Comparison of ENCODE assay signal across 19 cellular contexts in the genomic region with DNA sequence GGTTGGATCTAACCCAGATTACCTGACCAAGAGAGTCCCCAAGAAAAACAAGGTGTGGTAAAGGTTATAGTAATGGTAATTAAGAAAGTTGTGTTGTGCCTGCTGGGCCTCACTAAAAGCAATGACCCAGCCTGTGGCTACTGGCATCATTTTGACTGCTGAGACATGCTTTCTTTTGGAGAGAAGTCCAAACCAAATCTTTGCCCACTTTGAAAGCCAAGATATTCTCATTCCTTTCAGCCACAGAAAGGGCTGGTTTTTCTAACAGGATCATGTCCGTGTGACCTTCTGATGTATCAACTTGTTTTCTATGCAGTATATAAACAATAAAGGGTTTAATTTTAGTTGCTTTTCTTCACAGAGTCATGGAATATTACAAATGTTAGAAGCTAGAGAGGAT.
DNase-seq lines count a peak whose midpoint lies in the region; ATAC-seq, FAIRE-seq and TF ChIP-seq lines count a peak whose summit lies in the region.
"Had no signal": no experiment of that assay in that cellular context is flagged by ENCODE, and none has a peak within 500 bp of the region (broad histone marks: within the 10 kb centered on the region; RNA-seq: fewer than 3 reads in every experiment).

No MANE protein-coding gene starts in this region.

- H2BK5ac ChIP-seq in H1 (ENCODE audit: low read depth, low read length), result no peak overlapping the region

- no peak overlapping the region for H2BK120ac ChIP-seq in H1 (replicated peaks; ENCODE audit: low read depth, low read length)

- no peak overlapping the region for H3K4me3 ChIP-seq in CD4-positive, alpha-beta memory T cell (ENCODE audit: low read length in 2 of 2)
- no peak overlapping the region for H3K4me3 ChIP-seq in Panc1 (ENCODE audit: low read depth in 2 of 2, low read length in 2 of 2)
- H3K4me3 ChIP-seq in H1 (ENCODE audit: extremely low read depth in 1 of 4, insufficient read depth in 2 of 4, low read depth in 3 of 4, low read length in 4 of 4), result no peak overlapping the region
- no peak overlapping the region for H3K4me3 ChIP-seq in skeletal muscle satellite cell (ENCODE audit: low read length)
- no peak overlapping the region for H3K4me3 ChIP-seq in neural progenitor cell
- H3K4me3 ChIP-seq in body of pancreas, result no peak overlapping the region

- intact Hi-C loops in CD4-positive, alpha-beta memory T cell (cut with micrococcal nuclease), result no loop called here
- intact Hi-C loops in Panc1 (cut with micrococcal nuclease; ENCODE audit: unreplicated experiment), result no loop called here
- intact Hi-C loops in body of pancreas (cut with DNase I), result no loop called here

- no peak overlapping the region for H3K9ac ChIP-seq in H1 (replicated peaks in 1 of 4; ENCODE audit: extremely low read depth in 1 of 4, low read depth in 3 of 4, low read length in 3 of 4)
- no peak overlapping the region for H3K9ac ChIP-seq in skeletal muscle satellite cell (ENCODE audit: low read depth, low read length)
- no peak overlapping the region for H3K9ac ChIP-seq in neural progenitor cell
- H3K9ac ChIP-seq: SK-N-SH had no signal

- no peak overlapping the region for H3K4ac ChIP-seq in H1 (replicated peaks; ENCODE audit: insufficient read length, low read depth, low read length)

- no peaks in the 10 kb centered on the region for H4K20me1 ChIP-seq in H1 (replicated peaks in 1 of 2; ENCODE audit: control insufficient read depth in 1 of 2, insufficient read depth in 2 of 2, low read length in 2 of 2)
- no peaks in the 10 kb centered on the region for H4K20me1 ChIP-seq in neural progenitor cell (ENCODE audit: low read depth)

- H2BK20ac ChIP-seq in H1 (ENCODE audit: low read length), result no peak overlapping the region

- TF ChIP-seq EP300 in H1 (IDR thresholded peaks at IDR 0.05; ENCODE audit: borderline replicate concordance in 1 of 2, low read depth in 2 of 2, low read length in 2 of 2), result no peak

- H3F3A ChIP-seq in neural progenitor cell (ENCODE audit: low read depth), result peaks cover 5% of the 10 kb centered on the region

- CTCF ChIA-PET in CD4-positive, alpha-beta memory T cell (lab: Charles Lee; ENCODE audit: partially characterized antibody), result interaction anchor here (1.0 to 1.1 kb wide), 2 partner anchors 31 to 40 kb away, joined by 3 read pairs; no protein-coding TSS in a partner anchor
- CTCF ChIA-PET in Panc1 (lab: Charles Lee) (no interaction called here), H1 (lab: Charles Lee; ENCODE audit: partially characterized antibody) (interaction anchor here (0.5 kb wide), 1 partner anchor 65 kb away, joined by 4 read pairs; no protein-coding TSS in a partner anchor)

- H3K79me2 ChIP-seq in H1 (ENCODE audit: control insufficient read depth in 1 of 2, insufficient read depth in 2 of 2, low read length in 2 of 2), result no peaks in the 10 kb centered on the region
- H3K79me2 ChIP-seq in neural progenitor cell (ENCODE audit: low read depth), result no peaks in the 10 kb centered on the region

- ATAC-seq in Panc1 (no peak), body of pancreas (no peak)
- ATAC-seq: activated CD4-positive, CD25-positive, alpha-beta regulatory T cell treated with anti-CD3 and anti-CD28 coated beads, Interleukin-2, amount 50 U/mL, for 24 hours; activated naive CD8-positive, alpha-beta T cell treated with anti-CD3 and anti-CD28 coated beads, Interleukin-2, amount 50 U/mL, for 24 hours; PC-3 had no signal

- peak overlapping the region in 6 of 7 donors; percentile 73 to 91 (median 84) for H3K27ac Mint-ChIP-seq in CD4-positive, alpha-beta memory T cell
- no peak overlapping the region for H3K27ac Mint-ChIP-seq in neural progenitor cell
- H3K27ac Mint-ChIP-seq: activated naive CD8-positive, alpha-beta T cell treated with anti-CD3 and anti-CD28 coated beads, Interleukin-2, amount 50 U/mL, for 24 hours had no signal

- H3K9me3 ChIP-seq in CD4-positive, alpha-beta memory T cell (ENCODE audit: control insufficient read depth in 1 of 2, low read length in 2 of 2), result no peaks in the 10 kb centered on the region
- H3K9me3 ChIP-seq in Panc1 (ENCODE audit: control insufficient read depth, insufficient read depth, low read depth, low read length) (no peaks in the 10 kb centered on the region), H1 (ENCODE audit: insufficient read depth in 2 of 2, low read depth in 1 of 2, low read length in 1 of 2) (no peaks in the 10 kb centered on the region), skeletal muscle satellite cell (replicated peaks; ENCODE audit: low read length) (no peaks in the 10 kb centered on the region), neural progenitor cell (ENCODE audit: low read depth) (no peaks in the 10 kb centered on the region), body of pancreas (no peaks in the 10 kb centered on the region)
- H3K9me3 ChIP-seq: Caco-2, SK-N-SH had no signal

- 82% methylated on average over 1 of the region's 1 CpG; no CpG with 5 or more reads in 1 of the 2 experiments for WGBS in H1 (ENCODE audit: extremely low coverage in 1 of 2, insufficient coverage in 1 of 2, insufficient read length in 1 of 2, insufficient replicate concordance in 2 of 2, low coverage in 1 of 2, low lambda C conversion rate in 2 of 2, missing lambda C conversion rate in 1 of 2), 2 experiments
- WGBS in body of pancreas, 2 donors, result 79 to 88% methylated on average over 1 of the region's 1 CpG

- no peak overlapping the region for H3K56ac ChIP-seq in H1 (replicated peaks; ENCODE audit: insufficient read length, low read depth, low read length)

- no peak overlapping the region for H2AK5ac ChIP-seq in H1 (ENCODE audit: low read depth, low read length)

- H2BK12ac ChIP-seq in H1 (ENCODE audit: low read depth, low read length), result no peak overlapping the region

- no peaks in the 10 kb centered on the region for H3K27me3 Mint-ChIP-seq in CD4-positive, alpha-beta memory T cell
- H3K27me3 Mint-ChIP-seq in neural progenitor cell (ENCODE audit: insufficient read depth, low read depth), result peaks cover 2% of the 10 kb centered on the region
- H3K27me3 Mint-ChIP-seq: activated naive CD8-positive, alpha-beta T cell treated with anti-CD3 and anti-CD28 coated beads, Interleukin-2, amount 50 U/mL, for 24 hours had no signal

- H3K23ac ChIP-seq in H1 (ENCODE audit: insufficient read length), result no peak overlapping the region

- no peak for TF ChIP-seq RAD21 in H1 (IDR thresholded peaks at IDR 0.05 in 1 of 2, conservative IDR thresholded peaks at IDR 0.05 in 1 of 2; ENCODE audit: low read depth in 2 of 2, low read length in 2 of 2)

- H3K36me3 Mint-ChIP-seq in CD4-positive, alpha-beta memory T cell, result no peaks in the 10 kb centered on the region
- H3K36me3 Mint-ChIP-seq in neural progenitor cell, result peaks cover 3% of the 10 kb centered on the region

- TF ChIP-seq CTCF in Panc1 (IDR thresholded peaks at IDR 0.05) (no peak), H1 (IDR thresholded peaks at IDR 0.05; ENCODE audit: control extremely low read depth in 1 of 3, insufficient read depth in 1 of 3, low read depth in 1 of 3, low read length in 3 of 3) (no peak), neural progenitor cell (IDR thresholded peaks at IDR 0.05) (no peak), body of pancreas (IDR thresholded peaks at IDR 0.05) (no peak)

- in situ Hi-C loops in Panc1 (cut with HindIII; ENCODE audit: low pct_unique_long_range_greater_than_20kb, low sequenced_read_pairs), result no loop called here

- H4K91ac ChIP-seq in H1 (replicated peaks; ENCODE audit: insufficient read length, low read length), result no peak overlapping the region

- H3K23me2 ChIP-seq in H1 (ENCODE audit: low read depth, low read length), result no peaks in the 10 kb centered on the region

- POLR2A ChIA-PET in CD4-positive, alpha-beta memory T cell (lab: Charles Lee; ENCODE audit: partially characterized antibody), result no interaction called here
- POLR2A ChIA-PET in Panc1 (lab: Charles Lee) (no interaction called here), H1 (lab: Charles Lee; ENCODE audit: partially characterized antibody) (interaction anchor here (0.6 to 0.7 kb wide), 2 partner anchors 79 to 585 kb away, joined by 3 read pairs; partner anchors contain the start of gene ZFP36L1)

- peaks cover 27 to 47% (median 42%) of the 10 kb centered on the region in 4 donors for H3K4me1 Mint-ChIP-seq in CD4-positive, alpha-beta memory T cell
- H3K4me1 Mint-ChIP-seq in neural progenitor cell, result peaks cover 10% of the 10 kb centered on the region

- peak; percentile 48 for FAIRE-seq in H1 (lab: Jason Lieb, UNC)

- no peak overlapping the region for H3K27ac ChIP-seq in CD4-positive, alpha-beta memory T cell (ENCODE audit: low read depth, low read length)
- H3K27ac ChIP-seq in Panc1 (ENCODE audit: low read length) (peak overlapping the region; percentile 59; the same call in 1 of the 2 replicates), H1 (ENCODE audit: low read depth, low read length) (no peak overlapping the region), neural progenitor cell (no peak overlapping the region), body of pancreas (no peak overlapping the region)

- no peak overlapping the region for H4K5ac ChIP-seq in H1 (ENCODE audit: insufficient read length, low read depth, low read length)

- H3K4me2 ChIP-seq in H1 (ENCODE audit: insufficient read depth in 1 of 2, low read depth in 2 of 2, low read length in 2 of 2) (no peak overlapping the region), skeletal muscle satellite cell (ENCODE audit: low read length) (peak overlapping the region; percentile 9), neural progenitor cell (no peak overlapping the region)
- H3K4me2 ChIP-seq: SK-N-SH had no signal

- H3K18ac ChIP-seq in H1 (ENCODE audit: extremely low read depth, low read length), result no peak overlapping the region

- peak overlapping the region in 4 of 8 donors; percentile 7 to 92 (median 32) for H3K4me3 Mint-ChIP-seq in CD4-positive, alpha-beta memory T cell
- H3K4me3 Mint-ChIP-seq in neural progenitor cell, result no peak overlapping the region
- H3K4me3 Mint-ChIP-seq: activated naive CD8-positive, alpha-beta T cell treated with anti-CD3 and anti-CD28 coated beads, Interleukin-2, amount 50 U/mL, for 24 hours had no signal

- peaks cover 35% of the 10 kb centered on the region for H3K4me1 ChIP-seq in CD4-positive, alpha-beta memory T cell (ENCODE audit: insufficient read depth, low read length)
- peaks cover 5% of the 10 kb centered on the region; the same call in 1 of the 2 replicates for H3K4me1 ChIP-seq in Panc1 (ENCODE audit: control insufficient read depth, insufficient read depth, low read length)
- peaks cover 0 to 6% (median 0%) of the 10 kb centered on the region in 4 experiments; a peak in 2 of 7 replicates for H3K4me1 ChIP-seq in H1 (replicated peaks in 1 of 4; ENCODE audit: control insufficient read depth in 3 of 4, insufficient read depth in 4 of 4, low read length in 3 of 4)
- peaks cover 37% of the 10 kb centered on the region for H3K4me1 ChIP-seq in skeletal muscle satellite cell (ENCODE audit: control insufficient read depth, insufficient read depth, low read length)
- H3K4me1 ChIP-seq in neural progenitor cell, result peaks cover 5% of the 10 kb centered on the region
- peaks cover 24% of the 10 kb centered on the region for H3K4me1 ChIP-seq in body of pancreas
- H3K4me1 ChIP-seq: Caco-2 had no signal

- no peak for DNase-seq in CD4-positive, alpha-beta memory T cell
- DNase-seq in Panc1 (ENCODE audit: low read depth, low spot score) (no peak), H1 (ENCODE audit: low read depth in 1 of 2, low spot score in 2 of 2) (no peak), activated gamma-delta T cell treated with Interleukin-2 at 50 U/mL for 16 hours (no peak), neural progenitor cell (ENCODE audit: low spot score) (no peak), body of pancreas (no peak), DMS114 treated with DMSO at 0.1 percent for 48 hours (lab: John Stamatoyannopoulos, UW; ENCODE audit: unreplicated experiment) (no peak)
- DNase-seq: activated naive CD8-positive, alpha-beta T cell treated with anti-CD3 and anti-CD28 coated beads, Interleukin-2, amount 50 U/mL, for 24 hours; Caco-2; kidney glomerular epithelial cell; NCI-H1436; NCI-H2171 treated with DMSO at 0.1 percent for 48 hours; NCI-H748 treated with DMSO at 0.1 percent for 48 hours; PC-3; SK-N-SH; stimulated activated naive CD4-positive, alpha-beta T cell; T1000 had no signal

- H2AFZ ChIP-seq in H1 (ENCODE audit: low read length) (no peak overlapping the region), neural progenitor cell (replicated peaks) (no peak overlapping the region)

- no TSS peak for BruUV-seq in Panc1 (replicated peaks; lab: Mats Ljungman, UMichigan)

- H4K8ac ChIP-seq in H1 (ENCODE audit: extremely low read depth, insufficient read depth, low read length), result no peak overlapping the region

- H3K9me3 Mint-ChIP-seq in CD4-positive, alpha-beta memory T cell, result peaks cover 0 to 5% (median 0%) of the 10 kb centered on the region in 8 donors
- peaks cover 9% of the 10 kb centered on the region for H3K9me3 Mint-ChIP-seq in neural progenitor cell
- H3K9me3 Mint-ChIP-seq: activated naive CD8-positive, alpha-beta T cell treated with anti-CD3 and anti-CD28 coated beads, Interleukin-2, amount 50 U/mL, for 24 hours had no signal

- no peak overlapping the region for H3K14ac ChIP-seq in H1 (ENCODE audit: insufficient read length)

- no peak overlapping the region for H2BK15ac ChIP-seq in H1 (ENCODE audit: low read length)

- no peaks in the 10 kb centered on the region for H3K27me3 ChIP-seq in CD4-positive, alpha-beta memory T cell (ENCODE audit: insufficient read depth, low read length)
- H3K27me3 ChIP-seq in Panc1 (ENCODE audit: control insufficient read depth, insufficient read depth, low read length) (no peaks in the 10 kb centered on the region), H1 (replicated peaks in 1 of 4; ENCODE audit: control insufficient read depth in 3 of 4, extremely low read depth in 1 of 4, insufficient read depth in 3 of 4, low read length in 3 of 4) (no peaks in the 10 kb centered on the region), skeletal muscle satellite cell (ENCODE audit: control insufficient read depth, insufficient read depth, low read length) (no peaks in the 10 kb centered on the region), neural progenitor cell (no peaks in the 10 kb centered on the region), body of pancreas (no peaks in the 10 kb centered on the region)

- H3K79me1 ChIP-seq in H1 (ENCODE audit: low read depth, low read length), result no peaks in the 10 kb centered on the region

- no peaks in the 10 kb centered on the region for H3K36me3 ChIP-seq in CD4-positive, alpha-beta memory T cell (ENCODE audit: insufficient read depth, low read length)
- H3K36me3 ChIP-seq in Panc1 (ENCODE audit: control insufficient read depth, insufficient read depth, low read length), result no peaks in the 10 kb centered on the region; the same call in 1 of the 2 replicates
- no peaks in the 10 kb centered on the region for H3K36me3 ChIP-seq in H1 (ENCODE audit: control insufficient read depth in 2 of 4, insufficient read depth in 4 of 4, low read length in 3 of 4)
- H3K36me3 ChIP-seq in skeletal muscle satellite cell (ENCODE audit: insufficient read depth, low read length), result no peaks in the 10 kb centered on the region
- H3K36me3 ChIP-seq in neural progenitor cell, result no peaks in the 10 kb centered on the region
- no peaks in the 10 kb centered on the region for H3K36me3 ChIP-seq in body of pancreas (replicated peaks in 1 of 2; ENCODE audit: insufficient read depth in 1 of 2, low read depth in 2 of 2)

- no peak for TF ChIP-seq POLR2A in H1 (IDR thresholded peaks at IDR 0.05; ENCODE audit: control extremely low read depth in 1 of 2, low read depth in 2 of 2, low read length in 2 of 2)
- no peak for TF ChIP-seq POLR2A in body of pancreas (IDR thresholded peaks at IDR 0.05)
